ENCODE assay signal across 18 cellular contexts in genomic region chr4:159269956-159270355, GRCh38.
A peak's percentile ranks its signal among the peaks of the same experiment; 100 is the strongest.
DNase-seq lines count a peak whose midpoint lies in the region; ATAC-seq and TF ChIP-seq lines count a peak whose summit lies in the region.
"Had no signal": no experiment of that assay in that cellular context is flagged by ENCODE, and none has a peak within 500 bp of the region (broad histone marks: within the 10 kb centered on the region; RNA-seq: fewer than 3 reads in every experiment).

No MANE protein-coding gene starts in this region.

- H3K4me1 ChIP-seq in left ventricle myocardium inferior = peaks cover 98% of the 10 kb centered on the region
- peaks cover 10 to 80% (median 53%) of the 10 kb centered on the region in 6 donors for H3K4me1 ChIP-seq in spleen

- H3K4me3 ChIP-seq in left ventricle myocardium inferior (no peak overlapping the region), spleen (no peak overlapping the region)
- H3K4me3 ChIP-seq: GM23248 had no signal

- no peak for DNase-seq in left ventricle myocardium inferior
- no peak for DNase-seq in Right ventricle myocardium superior
- no peak for DNase-seq in left lobe of liver (ENCODE audit: low spot score)
- DNase-seq in spleen = no peak
- DNase-seq in HUDEP-2 (lab: John Stamatoyannopoulos, UW; ENCODE audit: unreplicated experiment in 76 of 76) = no peak
- DNase-seq in NCI-H146 treated with DMSO at 0.1 percent for 48 hours (lab: John Stamatoyannopoulos, UW; ENCODE audit: unreplicated experiment) = no peak
- DNase-seq in DMS114 treated with DMSO at 0.1 percent for 48 hours (lab: John Stamatoyannopoulos, UW; ENCODE audit: unreplicated experiment) = no peak
- no peak for DNase-seq in NCI-H146 (lab: John Stamatoyannopoulos, UW)
- DNase-seq: 8988T; CD8-positive, alpha-beta T cell; DND-41; GM23248; HCEC 1CT; KBM-7; NCI-H1436; NCI-H2081 treated with DMSO at 0.1 percent for 48 hours; NCI-H510A; NCI-H82 had no signal

- H3K9me3 ChIP-seq in left ventricle myocardium inferior (replicated peaks) = no peaks in the 10 kb centered on the region
- H3K9me3 ChIP-seq in spleen = no peaks in the 10 kb centered on the region

- TF ChIP-seq POLR2A in spleen (IDR thresholded peaks at IDR 0.05) = no peak

- intact Hi-C loops in left ventricle myocardium inferior (cut with micrococcal nuclease) (no loop called here), Right ventricle myocardium superior (cut with DNase I) (no loop called here), spleen (cut with DNase I; ENCODE audit: low total_unique reads) (no loop called here)

- TF ChIP-seq CTCF in left ventricle myocardium inferior (IDR thresholded peaks at IDR 0.05; ENCODE audit: borderline replicate concordance) (no peak), spleen (IDR thresholded peaks at IDR 0.05 in 8 of 11, conservative IDR thresholded peaks at IDR 0.05 in 3 of 11) (no peak)

- ATAC-seq in Right ventricle myocardium superior (ENCODE audit: poor library complexity) (no peak), left lobe of liver (peak; percentile 16)
- ATAC-seq: CD8-positive, alpha-beta T cell had no signal

- H3K36me3 ChIP-seq in left ventricle myocardium inferior = no peaks in the 10 kb centered on the region
- no peaks in the 10 kb centered on the region for H3K36me3 ChIP-seq in spleen

- H3K27me3 ChIP-seq in left ventricle myocardium inferior (ENCODE audit: low read depth) (no peaks in the 10 kb centered on the region), spleen (replicated peaks in 1 of 7) (no peaks in the 10 kb centered on the region)

- H3K27ac ChIP-seq in left ventricle myocardium inferior (replicated peaks) = peak overlapping the region; percentile 64
- H3K27ac ChIP-seq in spleen = peak overlapping the region in 6 of 8 donors; percentile 6 to 75 (median 60)
- H3K27ac ChIP-seq: GM23248 had no signal
